ENCODE assay signal across 8 cellular contexts in genomic region chr1:229272164-229273158, GRCh38. TPM values are rescaled to one million over a fixed set of nuclear protein-coding genes. Genes with fewer than 3 reads are reported as not detected.
DNase-seq lines count a peak whose midpoint lies in the region; TF ChIP-seq lines count a peak whose summit lies in the region.

No MANE protein-coding gene starts in this region.

- H3K9me3 Mint-ChIP-seq in brain: peaks cover 0 to 5% (median 5%) of the 10 kb centered on the region in 5 experiments

- no peak for TF ChIP-seq CTCF in brain (conservative IDR thresholded peaks at IDR 0.05)

- peaks cover 18% of the 10 kb centered on the region for H3K36me3 Mint-ChIP-seq in brain

- no peaks in the 10 kb centered on the region for H3K27me3 ChIP-seq in mononuclear cell (ENCODE audit: insufficient read depth, low read length)

- peak overlapping the region; percentile 62 to 98 (median 91) for H3K27ac Mint-ChIP-seq in brain

- H3K9me3 ChIP-seq in KOPT-K1 (ENCODE audit: insufficient read depth, low read length, poor library complexity, severe bottlenecking): no peaks in the 10 kb centered on the region
- no peaks in the 10 kb centered on the region for H3K9me3 ChIP-seq in mononuclear cell (ENCODE audit: low read depth, low read length)

- peaks cover 35% of the 10 kb centered on the region for H3K4me1 Mint-ChIP-seq in brain

- DNase-seq in CD1c-positive myeloid dendritic cell (ENCODE audit: extremely low spot score) (peak; percentile 38), medulla oblongata (ENCODE audit: extremely low spot score) (no peak), NAMALWA (ENCODE audit: low spot score) (no peak)
- DNase-seq in effector CD8-positive, alpha-beta T cell (lab: John Stamatoyannopoulos, UW): no peak
- DNase-seq in stimulated activated CD4-positive, alpha-beta T cell treated with anti-CD3 and anti-CD28 coated beads, Interleukin-4, amount 100 ng/mL, for 1 hour: no peak

- no peaks in the 10 kb centered on the region; the same call in 1 of the 2 replicates for H3K36me3 ChIP-seq in KOPT-K1 (ENCODE audit: insufficient read depth, low read length)

- H3K4me3 Mint-ChIP-seq in brain: peak overlapping the region; percentile 86 to 99 (median 93)

- H3K27me3 Mint-ChIP-seq in brain: peaks cover 5% of the 10 kb centered on the region

- H3K4me1 ChIP-seq in mononuclear cell (ENCODE audit: insufficient read depth, low read length): peaks cover 51% of the 10 kb centered on the region

- H3K27ac ChIP-seq in KOPT-K1 (ENCODE audit: low read depth, low read length, poor library complexity, severe bottlenecking): peak overlapping the region; percentile 65

- H3K4me3 ChIP-seq in mononuclear cell (ENCODE audit: low read length): peak overlapping the region; percentile 62

RNA-seq across cellular contexts. Expression of gene RAB4A, which starts 1.6 kb away (rescaled TPM):
- 42.1 TPM for polyA plus RNA-seq in brain (ENCODE audit: insufficient read depth, low read depth, low replicate concordance)
- total RNA-seq in mononuclear cell: 20.9 TPM
